23 cellular contexts compared by ENCODE assay signal in the genomic region with DNA sequence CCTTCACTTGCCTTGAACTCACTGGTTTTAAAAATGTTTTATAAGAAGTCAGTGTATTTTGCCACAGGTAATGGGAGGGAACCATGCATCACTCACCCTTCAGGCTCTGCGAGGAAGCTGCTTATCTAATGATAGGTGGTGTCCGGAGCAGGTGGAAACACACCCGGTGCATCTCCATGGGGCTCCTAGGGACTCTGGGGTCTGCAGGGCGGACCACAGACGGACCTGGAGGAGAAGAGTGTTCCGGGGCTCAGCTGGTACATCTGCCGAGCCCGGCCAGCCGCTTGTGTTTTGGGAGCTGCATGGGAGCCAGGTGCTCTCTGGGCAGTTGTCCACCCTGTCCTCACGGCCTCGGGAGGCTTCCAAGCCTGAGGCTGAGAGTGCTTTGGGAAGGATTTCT. TPM values are rescaled to one million over a fixed set of nuclear protein-coding genes. Genes with fewer than 3 reads are reported as not detected.
DNase-seq lines count a peak whose midpoint lies in the region; ATAC-seq and TF ChIP-seq lines count a peak whose summit lies in the region.
"Had no signal": no experiment of that assay in that cellular context is flagged by ENCODE, and none has a peak within 500 bp of the region (broad histone marks: within the 10 kb centered on the region; RNA-seq: fewer than 3 reads in every experiment).

No MANE protein-coding gene starts in this region.

- CTCF ChIA-PET in PC-9 (lab: Charles Lee): no interaction called here

- H3K4me1 ChIP-seq in right cardiac atrium (ENCODE audit: control insufficient read depth, insufficient read depth, low read length) (peaks cover 2% of the 10 kb centered on the region), osteoblast (ENCODE audit: insufficient read depth, low read length) (no peaks in the 10 kb centered on the region), spleen (peaks cover 5 to 41% (median 16%) of the 10 kb centered on the region in 6 donors), PC-9 (replicated peaks; ENCODE audit: insufficient read depth) (no peaks in the 10 kb centered on the region)
- H3K4me1 ChIP-seq: A549 had no signal

- H4K20me1 ChIP-seq in osteoblast (ENCODE audit: insufficient read depth, low read length) (no peaks in the 10 kb centered on the region), PC-9 (ENCODE audit: insufficient read depth) (no peaks in the 10 kb centered on the region)
- H4K20me1 ChIP-seq: BLaER1 treated with 17β-estradiol and CSF1 and Interleukin-3, amounts not matched to agents 10 nM and 100 nM had no signal

- intact Hi-C loops in right cardiac atrium (cut with DNase I): no loop called here
- intact Hi-C loops in Right ventricle myocardium superior (cut with DNase I): no loop called here
- intact Hi-C loops in spleen (cut with DNase I; ENCODE audit: low total_unique reads): no loop called here
- intact Hi-C loops in PC-9 (cut with micrococcal nuclease; ENCODE audit: unreplicated experiment): no loop called here

- no peaks in the 10 kb centered on the region for H3K27me3 ChIP-seq in right cardiac atrium (ENCODE audit: control insufficient read depth, insufficient read depth)
- H3K27me3 ChIP-seq in osteoblast (ENCODE audit: insufficient read depth, low read length): no peaks in the 10 kb centered on the region
- no peaks in the 10 kb centered on the region for H3K27me3 ChIP-seq in spleen (replicated peaks in 1 of 7)
- no peaks in the 10 kb centered on the region for H3K27me3 ChIP-seq in PC-9 (ENCODE audit: insufficient read depth, low read depth)
- H3K27me3 ChIP-seq: BLaER1 treated with 17β-estradiol and CSF1 and Interleukin-3, amounts not matched to agents 10 nM and 100 nM had no signal

- H3F3A ChIP-seq in PC-9 (ENCODE audit: insufficient read depth, low read depth): no peaks in the 10 kb centered on the region

- TF ChIP-seq CTCF in osteoblast (IDR thresholded peaks at IDR 0.05; ENCODE audit: extremely low read depth, low read depth, low read length) (no peak), spleen (IDR thresholded peaks at IDR 0.05 in 8 of 11, conservative IDR thresholded peaks at IDR 0.05 in 3 of 11) (no peak), PC-9 (conservative IDR thresholded peaks at IDR 0.05) (no peak)

- POLR2A ChIA-PET in PC-9 (lab: Charles Lee; ENCODE audit: unreplicated experiment): no interaction called here

- H3K4me3 ChIP-seq in right cardiac atrium (ENCODE audit: low read length): no peak overlapping the region
- no peak overlapping the region for H3K4me3 ChIP-seq in osteoblast (ENCODE audit: insufficient read depth, low read length)
- H3K4me3 ChIP-seq in spleen: no peak overlapping the region
- no peak overlapping the region for H3K4me3 ChIP-seq in PC-9
- H3K4me3 ChIP-seq: A549; BLaER1 treated with 17β-estradiol and CSF1 and Interleukin-3, amounts not matched to agents 10 nM and 100 nM; GM12878 had no signal

- 97% methylated on average over 11 of the region's 11 CpGs for WGBS in right cardiac atrium
- 87 to 99% (median 95%) methylated on average over 11 of the region's 11 CpGs for WGBS in spleen, 5 donors

- no peaks in the 10 kb centered on the region for H3K9me2 ChIP-seq in PC-9 (ENCODE audit: insufficient read depth)

- H3K4me2 ChIP-seq in osteoblast (ENCODE audit: insufficient read depth, low read length) (no peak overlapping the region), PC-9 (no peak overlapping the region)
- H3K4me2 ChIP-seq: A549; BLaER1 treated with 17β-estradiol and CSF1 and Interleukin-3, amounts not matched to agents 10 nM and 100 nM had no signal

- H2AFZ ChIP-seq in osteoblast (ENCODE audit: low read length) (no peak overlapping the region), PC-9 (no peak overlapping the region)

- TF ChIP-seq POLR2A in spleen (IDR thresholded peaks at IDR 0.05): no peak

- H3K36me3 ChIP-seq in osteoblast (ENCODE audit: insufficient read depth, low read length) (peaks cover 2% of the 10 kb centered on the region), spleen (peaks cover 0 to 38% (median 6%) of the 10 kb centered on the region in 6 donors), PC-9 (ENCODE audit: low read depth) (no peaks in the 10 kb centered on the region)

- ATAC-seq in right cardiac atrium (no peak), Right ventricle myocardium superior (ENCODE audit: poor library complexity) (no peak)
- ATAC-seq: A549, GM12878 had no signal

- BruUV-seq in PC-9 (replicated peaks; lab: Mats Ljungman, UMichigan): no TSS peak

- no peaks in the 10 kb centered on the region for H3K79me2 ChIP-seq in osteoblast (ENCODE audit: insufficient read depth, low read length)
- no peaks in the 10 kb centered on the region for H3K79me2 ChIP-seq in PC-9 (ENCODE audit: low read depth)

- H3K27ac ChIP-seq in right cardiac atrium (ENCODE audit: low read length): no peak overlapping the region
- no peak overlapping the region for H3K27ac ChIP-seq in osteoblast (ENCODE audit: low read depth, low read length)
- no peak overlapping the region for H3K27ac ChIP-seq in spleen
- no peak overlapping the region for H3K27ac ChIP-seq in PC-9
- H3K27ac ChIP-seq: 22Rv1; A549; BLaER1 treated with 17β-estradiol and CSF1 and Interleukin-3, amounts not matched to agents 10 nM and 100 nM; C4-2B had no signal

- H3K9me3 ChIP-seq in right cardiac atrium (ENCODE audit: control insufficient read depth, low read length) (no peaks in the 10 kb centered on the region), osteoblast (ENCODE audit: low read depth, low read length) (no peaks in the 10 kb centered on the region), spleen (peaks cover 0 to 5% (median 0%) of the 10 kb centered on the region in 8 donors), PC-9 (ENCODE audit: insufficient read depth, low read depth) (no peaks in the 10 kb centered on the region)
- H3K9me3 ChIP-seq: A549 had no signal

- peak in 2 of 3 donors; percentile 46 to 48 for DNase-seq in right cardiac atrium
- DNase-seq in Right ventricle myocardium superior: no peak
- peak; percentile 67 for DNase-seq in osteoblast (ENCODE audit: insufficient read length, low spot score, missing footprints)
- DNase-seq in spleen: peak; percentile 46
- DNase-seq in PC-9: no peak
- DNase-seq in NAMALWA (ENCODE audit: low spot score): no peak
- DNase-seq: AML-193; CD4-positive, alpha-beta memory T cell; CD4-positive, CD25-positive, alpha-beta regulatory T cell; CD8-positive, alpha-beta memory T cell; COR-L47; DMS 273 treated with DMSO at 0.1 percent for 48 hours; DMS153; DMS53; DMS79; DND-41; EL; GDM1 had no signal

RNA-seq across cellular contexts. Expression of a gene that starts 7.3 kb away (rescaled TPM):
- total RNA-seq in right cardiac atrium: 1 to 10 TPM; 3.7 to 9.3 (median 6.8) TPM
- 5.4 TPM for polyA plus RNA-seq in right cardiac atrium
- total RNA-seq in Right ventricle myocardium superior: 3.9 TPM
- total RNA-seq in osteoblast: 11.2 and 13.4 TPM in 2 replicates
- 10 to 100 TPM; 11.9 to 29.9 (median 19.4) TPM for total RNA-seq in spleen
- polyA plus RNA-seq in spleen: 10 to 100 TPM in 1 of 3 donors, 1 to 10 TPM in 2; 6.1 to 13.0 (median 8.5) TPM
- 10.0 and 17.5 TPM in 2 replicates for total RNA-seq in PC-9 (2021)

RNA-seq across cellular contexts. Expression of a gene that starts 31.5 kb away (rescaled TPM):
- total RNA-seq in right cardiac atrium (1 to 10 TPM; 5.7 to 7.3 (median 6.7) TPM), Right ventricle myocardium superior (5.9 TPM), osteoblast (12.7 and 14.5 TPM in 2 replicates), spleen (10 to 100 TPM in 6 of 7 donors, 1 to 10 TPM in 1; 9.6 to 27.8 (median 15.4) TPM), PC-9 (2021) (13.9 and 21.8 TPM in 2 replicates)
- polyA plus RNA-seq in right cardiac atrium (6.9 TPM), spleen (10 to 100 TPM; 13.2 to 23.8 (median 16.0) TPM)

RNA-seq across cellular contexts. Expression of a gene that starts 57.7 kb away (rescaled TPM):
- total RNA-seq in right cardiac atrium (10 to 100 TPM in 2 of 4 donors, 1 to 10 TPM in 2; 7.0 to 10.6 (median 9.6) TPM), Right ventricle myocardium superior (23.0 TPM), osteoblast (15.3 and 18.5 TPM in 2 replicates), spleen (10 to 100 TPM; 24.8 to 41.7 (median 28.1) TPM), PC-9 (2021) (16.9 and 20.6 TPM in 2 replicates)
- polyA plus RNA-seq in right cardiac atrium (9.1 TPM), spleen (10 to 100 TPM; 22.5 to 50.0 (median 27.8) TPM)

Comparison
In these comparisons a context has a peak if more than half of its experiments do, and no peak if none do; other contexts are left out.
1. DNase-seq: peak in right cardiac atrium (2 of 3), osteoblast (single experiment) and spleen (single experiment); none in Right ventricle myocardium superior (single experiment), PC-9 (0 of 2) and NAMALWA (single experiment).